ENCODE assay signal across 1 cellular context in the genomic region with DNA sequence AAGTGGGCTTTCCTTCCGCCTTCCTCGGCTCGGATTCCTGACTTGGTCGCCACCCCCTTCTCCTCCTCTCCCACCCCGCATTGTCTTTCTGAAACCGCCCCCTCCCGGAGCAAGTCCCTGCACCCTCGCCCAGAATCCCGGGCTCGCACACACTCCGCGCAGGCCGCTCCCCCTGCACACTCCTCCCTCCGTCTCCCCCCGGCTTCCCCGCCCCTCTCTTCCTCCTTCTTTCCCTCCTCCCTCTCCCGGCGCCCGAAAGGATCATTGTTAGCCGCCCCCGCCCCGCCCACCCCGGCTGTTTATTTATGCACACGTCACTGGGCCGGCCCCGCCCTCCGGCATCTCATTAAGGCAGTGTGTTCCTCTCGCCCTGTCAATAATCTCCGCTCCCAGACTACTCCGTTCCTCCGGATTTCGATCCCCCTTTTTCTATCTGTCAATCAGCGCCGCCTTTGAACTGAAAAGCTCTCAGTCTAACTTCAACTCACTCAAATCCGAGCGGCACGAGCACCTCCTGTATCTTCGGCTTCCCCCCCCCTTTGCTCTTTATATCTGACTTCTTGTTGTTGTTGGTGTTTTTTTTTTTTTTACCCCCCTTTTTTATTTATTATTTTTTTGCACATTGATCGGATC.
TF ChIP-seq lines count a peak whose summit lies in the region.

A gene (plus strand): TSS at position 373 of the 633 bp plus-strand sequence. CDS start 510 bp downstream, outside the sequence.

TF ChIP-seq in HepG2, 621 proteins besides CTCF, POLR2A, EP300 and RAD21 (continued from another document and continues in another):
- TF ChIP-seq, protein P1, sequence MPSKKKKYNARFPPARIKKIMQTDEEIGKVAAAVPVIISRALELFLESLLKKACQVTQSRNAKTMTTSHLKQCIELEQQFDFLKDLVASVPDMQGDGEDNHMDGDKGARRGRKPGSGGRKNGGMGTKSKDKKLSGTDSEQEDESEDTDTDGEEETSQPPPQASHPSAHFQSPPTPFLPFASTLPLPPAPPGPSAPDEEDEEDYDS (CRISPR knock-in tag; IDR thresholded peaks at IDR 0.05), result peak; percentile 62; the same call in 1 of the 2 replicates
- TF ChIP-seq, protein P2, sequence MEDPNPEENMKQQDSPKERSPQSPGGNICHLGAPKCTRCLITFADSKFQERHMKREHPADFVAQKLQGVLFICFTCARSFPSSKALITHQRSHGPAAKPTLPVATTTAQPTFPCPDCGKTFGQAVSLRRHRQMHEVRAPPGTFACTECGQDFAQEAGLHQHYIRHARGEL (CRISPR knock-in tag; IDR thresholded peaks at IDR 0.05), result no peak
- TF ChIP-seq EEA1 (CRISPR knock-in tag; IDR thresholded peaks at IDR 0.05; ENCODE audit: borderline replicate concordance) (no peak), CCDC6 (CRISPR knock-in tag; IDR thresholded peaks at IDR 0.05) (0 out of 2 replicates have a peak, but pooled peaks have one; percentile 49), ZNF672 (CRISPR knock-in tag; IDR thresholded peaks at IDR 0.05) (no peak), GABPA (IDR thresholded peaks at IDR 0.05; ENCODE audit: low read depth, low read length) (no peak), GABPA (CRISPR knock-in tag; IDR thresholded peaks at IDR 0.05; ENCODE audit: low read depth) (no peak), DR1 (CRISPR knock-in tag; IDR thresholded peaks at IDR 0.05) (no peak), RCOR2 (CRISPR knock-in tag; IDR thresholded peaks at IDR 0.05) (no peak), EZH2 (conservative IDR thresholded peaks at IDR 0.05; ENCODE audit: low read depth, low read length) (no peak), SCMH1 (CRISPR knock-in tag; IDR thresholded peaks at IDR 0.05; ENCODE audit: borderline replicate concordance) (no peak), GFI1 (CRISPR knock-in tag; IDR thresholded peaks at IDR 0.05; ENCODE audit: borderline replicate concordance) (no peak), CHD2 (IDR thresholded peaks at IDR 0.05; ENCODE audit: low read depth, low read length) (no peak), MXD4 (CRISPR knock-in tag; IDR thresholded peaks at IDR 0.05) (0 out of 2 replicates have a peak, but pooled peaks have one; percentile 4), HDAC2 (CRISPR knock-in tag; IDR thresholded peaks at IDR 0.05) (no peak), TEAD3 (CRISPR knock-in tag; optimal IDR thresholded peaks at IDR 0.05; ENCODE audit: borderline replicate concordance) (peak; percentile 32), SPEN (CRISPR knock-in tag; IDR thresholded peaks at IDR 0.05; ENCODE audit: low read depth) (peak; percentile 60; the same call in 1 of the 2 replicates), RARA (CRISPR knock-in tag; IDR thresholded peaks at IDR 0.05) (no peak; the same call in 1 of the 2 replicates)
- TF ChIP-seq, protein P3, sequence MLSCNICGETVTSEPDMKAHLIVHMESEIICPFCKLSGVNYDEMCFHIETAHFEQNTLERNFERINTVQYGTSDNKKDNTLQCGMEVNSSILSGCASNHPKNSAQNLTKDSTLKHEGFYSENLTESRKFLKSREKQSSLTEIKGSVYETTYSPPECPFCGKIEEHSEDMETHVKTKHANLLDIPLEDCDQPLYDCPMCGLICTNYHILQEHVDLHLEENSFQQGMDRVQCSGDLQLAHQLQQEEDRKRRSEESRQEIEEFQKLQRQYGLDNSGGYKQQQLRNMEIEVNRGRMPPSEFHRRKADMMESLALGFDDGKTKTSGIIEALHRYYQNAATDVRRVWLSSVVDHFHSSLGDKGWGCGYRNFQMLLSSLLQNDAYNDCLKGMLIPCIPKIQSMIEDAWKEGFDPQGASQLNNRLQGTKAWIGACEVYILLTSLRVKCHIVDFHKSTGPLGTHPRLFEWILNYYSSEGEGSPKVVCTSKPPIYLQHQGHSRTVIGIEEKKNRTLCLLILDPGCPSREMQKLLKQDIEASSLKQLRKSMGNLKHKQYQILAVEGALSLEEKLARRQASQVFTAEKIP (CRISPR knock-in tag; IDR thresholded peaks at IDR 0.05; ENCODE audit: borderline replicate concordance), result no peak
- TF ChIP-seq, protein P4, sequence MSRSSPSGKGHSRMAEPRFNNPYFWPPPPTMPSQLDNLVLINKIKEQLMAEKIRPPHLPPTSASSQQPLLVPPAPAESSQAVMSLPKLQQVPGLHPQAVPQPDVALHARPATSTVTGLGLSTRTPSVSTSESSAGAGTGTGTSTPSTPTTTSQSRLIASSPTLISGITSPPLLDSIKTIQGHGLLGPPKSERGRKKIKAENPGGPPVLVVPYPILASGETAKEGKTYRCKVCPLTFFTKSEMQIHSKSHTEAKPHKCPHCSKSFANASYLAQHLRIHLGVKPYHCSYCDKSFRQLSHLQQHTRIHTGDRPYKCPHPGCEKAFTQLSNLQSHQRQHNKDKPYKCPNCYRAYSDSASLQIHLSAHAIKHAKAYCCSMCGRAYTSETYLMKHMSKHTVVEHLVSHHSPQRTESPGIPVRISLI (CRISPR knock-in tag; IDR thresholded peaks at IDR 0.05; ENCODE audit: borderline replicate concordance), result no peak
- TF ChIP-seq, protein P5, sequence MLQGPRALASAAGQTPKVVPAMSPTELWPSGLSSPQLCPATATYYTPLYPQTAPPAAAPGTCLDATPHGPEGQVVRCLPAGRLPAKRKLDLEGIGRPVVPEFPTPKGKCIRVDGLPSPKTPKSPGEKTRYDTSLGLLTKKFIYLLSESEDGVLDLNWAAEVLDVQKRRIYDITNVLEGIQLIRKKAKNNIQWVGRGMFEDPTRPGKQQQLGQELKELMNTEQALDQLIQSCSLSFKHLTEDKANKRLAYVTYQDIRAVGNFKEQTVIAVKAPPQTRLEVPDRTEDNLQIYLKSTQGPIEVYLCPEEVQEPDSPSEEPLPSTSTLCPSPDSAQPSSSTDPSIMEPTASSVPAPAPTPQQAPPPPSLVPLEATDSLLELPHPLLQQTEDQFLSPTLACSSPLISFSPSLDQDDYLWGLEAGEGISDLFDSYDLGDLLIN (CRISPR knock-in tag; IDR thresholded peaks at IDR 0.05; ENCODE audit: borderline replicate concordance), result no peak
- TF ChIP-seq, protein P6, sequence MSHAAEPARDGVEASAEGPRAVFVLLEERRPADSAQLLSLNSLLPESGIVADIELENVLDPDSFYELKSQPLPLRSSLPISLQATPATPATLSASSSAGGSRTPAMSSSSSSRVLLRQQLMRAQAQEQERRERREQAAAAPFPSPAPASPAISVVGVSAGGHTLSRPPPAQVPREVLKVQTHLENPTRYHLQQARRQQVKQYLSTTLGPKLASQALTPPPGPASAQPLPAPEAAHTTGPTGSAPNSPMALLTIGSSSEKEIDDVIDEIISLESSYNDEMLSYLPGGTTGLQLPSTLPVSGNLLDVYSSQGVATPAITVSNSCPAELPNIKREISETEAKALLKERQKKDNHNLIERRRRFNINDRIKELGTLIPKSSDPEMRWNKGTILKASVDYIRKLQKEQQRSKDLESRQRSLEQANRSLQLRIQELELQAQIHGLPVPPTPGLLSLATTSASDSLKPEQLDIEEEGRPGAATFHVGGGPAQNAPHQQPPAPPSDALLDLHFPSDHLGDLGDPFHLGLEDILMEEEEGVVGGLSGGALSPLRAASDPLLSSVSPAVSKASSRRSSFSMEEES (CRISPR knock-in tag; IDR thresholded peaks at IDR 0.05), result no peak
- TF ChIP-seq, protein P7, sequence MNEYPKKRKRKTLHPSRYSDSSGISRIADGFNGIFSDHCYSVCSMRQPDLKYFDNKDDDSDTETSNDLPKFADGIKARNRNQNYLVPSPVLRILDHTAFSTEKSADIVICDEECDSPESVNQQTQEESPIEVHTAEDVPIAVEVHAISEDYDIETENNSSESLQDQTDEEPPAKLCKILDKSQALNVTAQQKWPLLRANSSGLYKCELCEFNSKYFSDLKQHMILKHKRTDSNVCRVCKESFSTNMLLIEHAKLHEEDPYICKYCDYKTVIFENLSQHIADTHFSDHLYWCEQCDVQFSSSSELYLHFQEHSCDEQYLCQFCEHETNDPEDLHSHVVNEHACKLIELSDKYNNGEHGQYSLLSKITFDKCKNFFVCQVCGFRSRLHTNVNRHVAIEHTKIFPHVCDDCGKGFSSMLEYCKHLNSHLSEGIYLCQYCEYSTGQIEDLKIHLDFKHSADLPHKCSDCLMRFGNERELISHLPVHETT (CRISPR knock-in tag; conservative IDR thresholded peaks at IDR 0.05), result no peak
- TF ChIP-seq, protein P8, sequence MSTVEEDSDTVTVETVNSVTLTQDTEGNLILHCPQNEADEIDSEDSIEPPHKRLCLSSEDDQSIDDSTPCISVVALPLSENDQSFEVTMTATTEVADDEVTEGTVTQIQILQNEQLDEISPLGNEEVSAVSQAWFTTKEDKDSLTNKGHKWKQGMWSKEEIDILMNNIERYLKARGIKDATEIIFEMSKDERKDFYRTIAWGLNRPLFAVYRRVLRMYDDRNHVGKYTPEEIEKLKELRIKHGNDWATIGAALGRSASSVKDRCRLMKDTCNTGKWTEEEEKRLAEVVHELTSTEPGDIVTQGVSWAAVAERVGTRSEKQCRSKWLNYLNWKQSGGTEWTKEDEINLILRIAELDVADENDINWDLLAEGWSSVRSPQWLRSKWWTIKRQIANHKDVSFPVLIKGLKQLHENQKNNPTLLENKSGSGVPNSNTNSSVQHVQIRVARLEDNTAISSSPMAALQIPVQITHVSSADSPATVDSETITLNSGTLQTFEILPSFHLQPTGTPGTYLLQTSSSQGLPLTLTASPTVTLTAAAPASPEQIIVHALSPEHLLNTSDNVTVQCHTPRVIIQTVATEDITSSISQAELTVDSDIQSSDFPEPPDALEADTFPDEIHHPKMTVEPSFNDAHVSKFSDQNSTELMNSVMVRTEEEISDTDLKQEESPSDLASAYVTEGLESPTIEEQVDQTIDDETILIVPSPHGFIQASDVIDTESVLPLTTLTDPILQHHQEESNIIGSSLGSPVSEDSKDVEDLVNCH (CRISPR knock-in tag; IDR thresholded peaks at IDR 0.05), result no peak
- TF ChIP-seq, protein P9, sequence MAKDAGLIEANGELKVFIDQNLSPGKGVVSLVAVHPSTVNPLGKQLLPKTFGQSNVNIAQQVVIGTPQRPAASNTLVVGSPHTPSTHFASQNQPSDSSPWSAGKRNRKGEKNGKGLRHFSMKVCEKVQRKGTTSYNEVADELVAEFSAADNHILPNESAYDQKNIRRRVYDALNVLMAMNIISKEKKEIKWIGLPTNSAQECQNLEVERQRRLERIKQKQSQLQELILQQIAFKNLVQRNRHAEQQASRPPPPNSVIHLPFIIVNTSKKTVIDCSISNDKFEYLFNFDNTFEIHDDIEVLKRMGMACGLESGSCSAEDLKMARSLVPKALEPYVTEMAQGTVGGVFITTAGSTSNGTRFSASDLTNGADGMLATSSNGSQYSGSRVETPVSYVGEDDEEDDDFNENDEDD (CRISPR knock-in tag; IDR thresholded peaks at IDR 0.05; ENCODE audit: borderline replicate concordance), result no peak
- TF ChIP-seq, protein P10, sequence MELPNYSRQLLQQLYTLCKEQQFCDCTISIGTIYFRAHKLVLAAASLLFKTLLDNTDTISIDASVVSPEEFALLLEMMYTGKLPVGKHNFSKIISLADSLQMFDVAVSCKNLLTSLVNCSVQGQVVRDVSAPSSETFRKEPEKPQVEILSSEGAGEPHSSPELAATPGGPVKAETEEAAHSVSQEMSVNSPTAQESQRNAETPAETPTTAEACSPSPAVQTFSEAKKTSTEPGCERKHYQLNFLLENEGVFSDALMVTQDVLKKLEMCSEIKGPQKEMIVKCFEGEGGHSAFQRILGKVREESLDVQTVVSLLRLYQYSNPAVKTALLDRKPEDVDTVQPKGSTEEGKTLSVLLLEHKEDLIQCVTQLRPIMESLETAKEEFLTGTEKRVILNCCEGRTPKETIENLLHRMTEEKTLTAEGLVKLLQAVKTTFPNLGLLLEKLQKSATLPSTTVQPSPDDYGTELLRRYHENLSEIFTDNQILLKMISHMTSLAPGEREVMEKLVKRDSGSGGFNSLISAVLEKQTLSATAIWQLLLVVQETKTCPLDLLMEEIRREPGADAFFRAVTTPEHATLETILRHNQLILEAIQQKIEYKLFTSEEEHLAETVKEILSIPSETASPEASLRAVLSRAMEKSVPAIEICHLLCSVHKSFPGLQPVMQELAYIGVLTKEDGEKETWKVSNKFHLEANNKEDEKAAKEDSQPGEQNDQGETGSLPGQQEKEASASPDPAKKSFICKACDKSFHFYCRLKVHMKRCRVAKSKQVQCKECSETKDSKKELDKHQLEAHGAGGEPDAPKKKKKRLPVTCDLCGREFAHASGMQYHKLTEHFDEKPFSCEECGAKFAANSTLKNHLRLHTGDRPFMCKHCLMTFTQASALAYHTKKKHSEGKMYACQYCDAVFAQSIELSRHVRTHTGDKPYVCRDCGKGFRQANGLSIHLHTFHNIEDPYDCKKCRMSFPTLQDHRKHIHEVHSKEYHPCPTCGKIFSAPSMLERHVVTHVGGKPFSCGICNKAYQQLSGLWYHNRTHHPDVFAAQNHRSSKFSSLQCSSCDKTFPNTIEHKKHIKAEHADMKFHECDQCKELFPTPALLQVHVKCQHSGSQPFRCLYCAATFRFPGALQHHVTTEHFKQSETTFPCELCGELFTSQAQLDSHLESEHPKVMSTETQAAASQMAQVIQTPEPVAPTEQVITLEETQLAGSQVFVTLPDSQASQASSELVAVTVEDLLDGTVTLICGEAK (IDR thresholded peaks at IDR 0.05), result no peak
- TF ChIP-seq, protein P10 (CRISPR knock-in tag; IDR thresholded peaks at IDR 0.05), result no peak; the same call in 1 of the 2 replicates
- TF ChIP-seq, protein P11, sequence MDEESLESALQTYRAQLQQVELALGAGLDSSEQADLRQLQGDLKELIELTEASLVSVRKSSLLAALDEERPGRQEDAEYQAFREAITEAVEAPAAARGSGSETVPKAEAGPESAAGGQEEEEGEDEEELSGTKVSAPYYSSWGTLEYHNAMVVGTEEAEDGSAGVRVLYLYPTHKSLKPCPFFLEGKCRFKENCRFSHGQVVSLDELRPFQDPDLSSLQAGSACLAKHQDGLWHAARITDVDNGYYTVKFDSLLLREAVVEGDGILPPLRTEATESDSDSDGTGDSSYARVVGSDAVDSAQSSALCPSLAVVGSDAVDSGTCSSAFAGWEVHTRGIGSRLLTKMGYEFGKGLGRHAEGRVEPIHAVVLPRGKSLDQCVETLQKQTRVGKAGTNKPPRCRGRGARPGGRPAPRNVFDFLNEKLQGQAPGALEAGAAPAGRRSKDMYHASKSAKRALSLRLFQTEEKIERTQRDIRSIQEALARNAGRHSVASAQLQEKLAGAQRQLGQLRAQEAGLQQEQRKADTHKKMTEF (CRISPR knock-in tag; IDR thresholded peaks at IDR 0.05), result no peak; the same call in 1 of the 2 replicates
